Comparison of ENCODE assay signal across 1 cellular context in the genomic region with DNA sequence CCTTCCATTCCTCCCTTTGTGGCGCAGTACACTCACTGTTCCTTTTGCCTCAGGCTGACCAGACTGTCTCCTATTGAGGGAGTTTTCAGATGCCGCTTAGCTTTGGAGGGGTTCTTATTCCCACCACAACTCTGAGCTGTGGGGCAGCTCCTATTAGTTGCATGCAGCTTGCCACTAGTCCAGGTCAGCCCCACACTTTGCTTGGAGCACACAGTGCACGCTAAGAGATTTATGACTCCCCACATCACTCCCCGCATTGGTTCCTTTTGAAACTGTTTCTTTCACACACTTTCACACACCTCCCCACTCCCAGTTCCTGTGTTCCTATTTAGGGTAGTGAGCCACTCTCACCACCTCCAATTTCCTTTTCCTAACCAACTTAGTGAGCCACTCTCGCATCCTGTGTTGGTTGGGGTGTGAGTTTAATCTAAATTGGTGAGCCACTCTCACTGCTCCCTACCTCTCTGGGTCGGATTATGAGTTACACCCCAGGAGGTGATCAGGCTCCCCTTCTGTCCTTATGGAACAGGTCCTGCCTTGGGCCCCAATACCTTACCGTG.
TF ChIP-seq lines count a peak whose summit lies in the region.

No MANE protein-coding gene starts in this region.

TF ChIP-seq in GM12878, 131 proteins besides CTCF, POLR2A, EP300 and RAD21 (continued from another document):
- TF ChIP-seq POLR2AphosphoS5 (IDR thresholded peaks at IDR 0.05; ENCODE audit: low read length), result no peak
- no peak for TF ChIP-seq ASH2L (IDR thresholded peaks at IDR 0.05; ENCODE audit: borderline replicate concordance, low read depth)
- TF ChIP-seq, protein P1, sequence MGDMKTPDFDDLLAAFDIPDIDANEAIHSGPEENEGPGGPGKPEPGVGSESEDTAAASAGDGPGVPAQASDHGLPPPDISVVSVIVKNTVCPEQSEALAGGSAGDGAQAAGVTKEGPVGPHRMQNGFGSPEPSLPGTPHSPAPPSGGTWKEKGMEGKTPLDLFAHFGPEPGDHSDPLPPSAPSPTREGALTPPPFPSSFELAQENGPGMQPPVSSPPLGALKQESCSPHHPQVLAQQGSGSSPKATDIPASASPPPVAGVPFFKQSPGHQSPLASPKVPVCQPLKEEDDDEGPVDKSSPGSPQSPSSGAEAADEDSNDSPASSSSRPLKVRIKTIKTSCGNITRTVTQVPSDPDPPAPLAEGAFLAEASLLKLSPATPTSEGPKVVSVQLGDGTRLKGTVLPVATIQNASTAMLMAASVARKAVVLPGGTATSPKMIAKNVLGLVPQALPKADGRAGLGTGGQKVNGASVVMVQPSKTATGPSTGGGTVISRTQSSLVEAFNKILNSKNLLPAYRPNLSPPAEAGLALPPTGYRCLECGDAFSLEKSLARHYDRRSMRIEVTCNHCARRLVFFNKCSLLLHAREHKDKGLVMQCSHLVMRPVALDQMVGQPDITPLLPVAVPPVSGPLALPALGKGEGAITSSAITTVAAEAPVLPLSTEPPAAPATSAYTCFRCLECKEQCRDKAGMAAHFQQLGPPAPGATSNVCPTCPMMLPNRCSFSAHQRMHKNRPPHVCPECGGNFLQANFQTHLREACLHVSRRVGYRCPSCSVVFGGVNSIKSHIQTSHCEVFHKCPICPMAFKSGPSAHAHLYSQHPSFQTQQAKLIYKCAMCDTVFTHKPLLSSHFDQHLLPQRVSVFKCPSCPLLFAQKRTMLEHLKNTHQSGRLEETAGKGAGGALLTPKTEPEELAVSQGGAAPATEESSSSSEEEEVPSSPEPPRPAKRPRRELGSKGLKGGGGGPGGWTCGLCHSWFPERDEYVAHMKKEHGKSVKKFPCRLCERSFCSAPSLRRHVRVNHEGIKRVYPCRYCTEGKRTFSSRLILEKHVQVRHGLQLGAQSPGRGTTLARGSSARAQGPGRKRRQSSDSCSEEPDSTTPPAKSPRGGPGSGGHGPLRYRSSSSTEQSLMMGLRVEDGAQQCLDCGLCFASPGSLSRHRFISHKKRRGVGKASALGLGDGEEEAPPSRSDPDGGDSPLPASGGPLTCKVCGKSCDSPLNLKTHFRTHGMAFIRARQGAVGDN (IDR thresholded peaks at IDR 0.05), result no peak
- no peak; the same call in 2 of the 3 replicates for TF ChIP-seq POU2F2 (IDR thresholded peaks at IDR 0.05; ENCODE audit: borderline replicate concordance, low read depth, low read length)
- TF ChIP-seq PAX5 (IDR thresholded peaks at IDR 0.05; ENCODE audit: borderline replicate concordance, low read depth, low read length), result peak; percentile 57; the same call in 1 of the 2 replicates
- no peak for TF ChIP-seq NR2C2 (IDR thresholded peaks at IDR 0.05; ENCODE audit: borderline replicate concordance, control insufficient read depth, insufficient read length, low read depth)
- no peak for TF ChIP-seq SUPT20H (IDR thresholded peaks at IDR 0.05; ENCODE audit: borderline replicate concordance, control insufficient read depth, low read depth, low read length)
- TF ChIP-seq TBL1XR1 (IDR thresholded peaks at IDR 0.05; ENCODE audit: low read depth, low read length), result peak; percentile 92
- no peak for TF ChIP-seq CHD1 (IDR thresholded peaks at IDR 0.05; ENCODE audit: low read depth, low read length)
- peak; percentile 72; the same call in 1 of the 2 replicates for TF ChIP-seq SPI1 (IDR thresholded peaks at IDR 0.05; ENCODE audit: borderline replicate concordance, insufficient read depth, low read depth, low read length)
- peak; percentile 88 for TF ChIP-seq MEF2A (IDR thresholded peaks at IDR 0.05; ENCODE audit: insufficient read depth, low read depth, low read length)
- peak; percentile 95 for TF ChIP-seq IKZF1 (conservative IDR thresholded peaks at IDR 0.05)
